In the genomic region with DNA sequence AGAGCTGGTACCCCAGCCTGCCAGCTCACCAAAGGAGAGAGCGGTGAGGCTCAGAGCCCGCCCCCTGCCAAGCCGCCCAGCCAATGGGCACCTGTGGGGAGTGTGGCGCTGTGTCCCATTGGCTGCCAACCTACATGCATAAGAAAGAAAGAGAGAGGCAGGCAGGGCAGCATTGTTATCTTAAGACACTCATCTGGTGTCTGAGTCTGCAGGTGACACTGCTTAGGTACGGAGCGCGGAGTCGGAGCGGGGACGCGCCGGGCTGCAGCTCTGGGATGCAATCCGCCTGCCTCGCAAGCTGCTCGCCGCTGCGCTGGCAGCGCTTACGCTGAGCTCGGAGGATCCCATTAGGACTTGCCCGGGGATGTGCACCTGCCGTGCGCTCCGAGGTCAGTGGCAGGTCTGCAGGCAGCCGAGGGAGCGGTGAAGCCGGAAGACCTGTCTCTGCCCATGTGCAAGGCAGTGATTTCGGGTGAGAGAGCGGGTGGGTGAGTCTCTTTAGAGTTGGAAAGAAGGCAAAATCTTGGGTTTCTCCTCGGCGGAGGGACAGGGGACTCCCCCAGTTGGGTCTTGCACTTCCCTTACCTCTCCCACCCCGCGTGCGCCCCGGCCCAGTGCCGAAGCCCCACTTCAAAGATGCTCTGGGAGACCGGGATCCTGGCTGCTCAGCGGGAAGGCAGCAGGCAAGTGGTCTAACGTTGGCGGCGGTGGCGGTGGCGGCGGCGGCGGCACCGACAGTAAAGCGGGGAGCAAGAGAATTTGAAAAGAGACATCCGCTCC, we compare ENCODE assay signal across 7 cellular contexts. TPM values are rescaled to one million over a fixed set of nuclear protein-coding genes. Genes with fewer than 3 reads are reported as not detected.
DNase-seq lines count a peak whose midpoint lies in the region; ATAC-seq lines count a peak whose summit lies in the region.

BRINP2 (plus strand) TSS at position 203 of the 780 bp plus-strand sequence. CDS start 58,919 bp downstream, outside the sequence.

- ATAC-seq in GM18909 (IDR thresholded peaks at IDR 0.05; ENCODE audit: poor library complexity, unreplicated experiment) = peak; percentile 86
- ATAC-seq in HG03571 (IDR thresholded peaks at IDR 0.05; ENCODE audit: unreplicated experiment) = peak; percentile 55
- ATAC-seq in left cardiac atrium = peak; percentile 92 to 98
- ATAC-seq in GM21515 (IDR thresholded peaks at IDR 0.05; ENCODE audit: unreplicated experiment) = no peak

- intact Hi-C loops in left cardiac atrium (cut with DNase I) = no loop called here

- DNase-seq in T1000 (lab: John Stamatoyannopoulos, UW) (peak; percentile 59), left cardiac atrium (peak; percentile 59), renal cortical epithelial cell (ENCODE audit: low read depth) (peak; percentile 42)
- DNase-seq in stimulated activated CD4-positive, alpha-beta T cell treated with anti-CD3 and anti-CD28 coated beads, Interleukin-1b, Interleukin-23, amount 100 ng/mL, for 48 hours = no peak

RNA-seq across cellular contexts. Expression of gene BRINP2, which starts in this region (rescaled TPM):
- total RNA-seq in left cardiac atrium (1 to 10 TPM in 1 of 2 donors, under 1 TPM in 1; 0.24 to 1.4 TPM), renal cortical epithelial cell (not detected in 2 replicates)

Comparison
In these comparisons a context has a peak if more than half of its experiments do, and no peak if none do; other contexts are left out.
1. Peak in DNase-seq in renal cortical epithelial cell; RNA of the gene not detected or under 1 TPM.